In genomic region chr10:43348511-43349312, GRCh38 we compare ENCODE assay signal across 8 cellular contexts. TPM values are rescaled to one million over a fixed set of nuclear protein-coding genes. Genes with fewer than 3 reads are reported as not detected.
DNase-seq lines count a peak whose midpoint lies in the region; ATAC-seq, FAIRE-seq and TF ChIP-seq lines count a peak whose summit lies in the region.

No MANE protein-coding gene starts in this region.

- H2AFZ ChIP-seq in keratinocyte (ENCODE audit: control insufficient read depth, low read length) = peak overlapping the region; percentile 83

- ATAC-seq in GM18519 (IDR thresholded peaks at IDR 0.05; ENCODE audit: low FRiP score, unreplicated experiment) (peak; percentile 95), HG03039 (IDR thresholded peaks at IDR 0.05; ENCODE audit: unreplicated experiment) (peak; percentile 98)

- no peaks in the 10 kb centered on the region for H3K9me1 ChIP-seq in keratinocyte (ENCODE audit: control insufficient read depth, extremely low read depth, insufficient read depth, low read length)

- no peaks in the 10 kb centered on the region for H4K20me1 ChIP-seq in keratinocyte (ENCODE audit: control insufficient read depth, extremely low read depth, insufficient read depth, low read length)

- H3K9me3 ChIP-seq in keratinocyte (ENCODE audit: control insufficient read depth, low read depth, low read length) = no peaks in the 10 kb centered on the region

- CTCF ChIA-PET in AG04449 (lab: Yijun Ruan, JAX) = interaction anchor here (0.6 to 3.3 kb wide), 18 partner anchors 8 to 198 kb away, joined by 3 to 21 read pairs (median 4); no protein-coding TSS in a partner anchor

- peak overlapping the region; percentile 91 for H3K27ac ChIP-seq in VCaP
- no peak overlapping the region for H3K27ac ChIP-seq in keratinocyte (ENCODE audit: control insufficient read depth, insufficient read depth, low read length)

- peaks cover 20% of the 10 kb centered on the region for H3K4me1 ChIP-seq in keratinocyte (ENCODE audit: control insufficient read depth, extremely low read depth, insufficient read depth, low read length)

- H3K9ac ChIP-seq in keratinocyte (ENCODE audit: control insufficient read depth, extremely low read depth, insufficient read depth, low read length) = no peak overlapping the region

- DNase-seq in AG04449 (ENCODE audit: low read depth, low spot score) = no peak
- DNase-seq in NCI-H2081 treated with DMSO at 0.1 percent for 48 hours (lab: John Stamatoyannopoulos, UW) = peak; percentile 14
- DNase-seq in T47D (ENCODE audit: low read depth in 1 of 2, low spot score in 1 of 2) = peak; percentile 90 to 93
- DNase-seq in keratinocyte (ENCODE audit: low read depth, low spot score) = no peak
- peak; percentile 74 to 77 for DNase-seq in stimulated activated CD4-positive, alpha-beta T cell treated with anti-CD3 and anti-CD28 coated beads, Interleukin-1b, Interleukin-23, amount 100 ng/mL, for 4 hours (ENCODE audit: low read depth in 2 of 2)

- dilution Hi-C loops in keratinocyte (cut with MboI; ENCODE audit: extremely low pct_ligation_motif_present, low sequenced_read_pairs) = no loop called here

- TF ChIP-seq CTCF in AG04449 (IDR thresholded peaks at IDR 0.05; ENCODE audit: insufficient read depth, low read length, missing control alignments) (peak; percentile 96), VCaP (conservative IDR thresholded peaks at IDR 0.05) (peak; percentile 95), keratinocyte (optimal IDR thresholded peaks at IDR 0.05 in 1 of 3, IDR thresholded peaks at IDR 0.05 in 1 of 3, conservative IDR thresholded peaks at IDR 0.05 in 1 of 3; ENCODE audit: extremely low read depth in 1 of 3, insufficient read depth in 2 of 3, low read length in 3 of 3) (peak; percentile 98 to 99 (median 98))

- no peak overlapping the region for H3K4me3 ChIP-seq in AG04449 (ENCODE audit: low read depth, low read length)
- peak overlapping the region in 1 of 3 experiments; percentile 40 for H3K4me3 ChIP-seq in keratinocyte (ENCODE audit: control insufficient read depth in 2 of 3, extremely low read depth in 1 of 3, insufficient read depth in 2 of 3, low read depth in 1 of 3, low read length in 3 of 3)

- H3K27me3 ChIP-seq in keratinocyte (ENCODE audit: control insufficient read depth, extremely low read depth, insufficient read depth, low read length) = no peaks in the 10 kb centered on the region

- H3K4me2 ChIP-seq in keratinocyte (ENCODE audit: control insufficient read depth, extremely low read depth, insufficient read depth, low read depth, low read length) = peak overlapping the region; percentile 67

- no peaks in the 10 kb centered on the region for H3K36me3 ChIP-seq in keratinocyte (ENCODE audit: control insufficient read depth in 2 of 2, extremely low read depth in 1 of 2, insufficient read depth in 2 of 2, low read length in 2 of 2)

- POLR2A ChIA-PET in AG04449 (lab: Yijun Ruan, JAX) = no interaction called here

- FAIRE-seq in keratinocyte (lab: Jason Lieb, UNC) = peak; percentile 96

- H3K79me2 ChIP-seq in keratinocyte (ENCODE audit: control insufficient read depth, insufficient read depth, low read length) = no peaks in the 10 kb centered on the region

- in situ Hi-C loops in T47D (cut with HindIII; ENCODE audit: low pct_unique_long_range_greater_than_20kb, low sequenced_read_pairs) = no loop called here

RNA-seq across cellular contexts. Expression of gene FXYD4, which starts 22.7 kb away (rescaled TPM):
- polyA plus RNA-seq in keratinocyte = not detected in 3 replicates
- not detected for polyA plus RNA-seq in keratinocyte (2011; ENCODE audit: low read depth)
- not detected in 2 replicates for polyA plus RNA-seq in keratinocyte (2011; cell fraction: cytosol; rRNA removed)
- polyA plus RNA-seq in keratinocyte (2011; cell fraction: nucleus; rRNA removed) = not detected in 2 replicates
- polyA plus RNA-seq in keratinocyte (2012; ENCODE audit: low replicate concordance) = not detected in 2 replicates
- not detected in 3 replicates for polyA minus RNA-seq in keratinocyte
- polyA minus RNA-seq in keratinocyte (2011; cell fraction: cytosol; rRNA and poly(A)+ RNA removed) = not detected
- not detected in 2 replicates for polyA minus RNA-seq in keratinocyte (2011; cell fraction: nucleus; rRNA and poly(A)+ RNA removed)

Comparison
In these comparisons a context has a peak if more than half of its experiments do, and no peak if none do; other contexts are left out.
1. DNase-seq: peak in NCI-H2081 treated with DMSO at 0.1 percent for 48 hours (single experiment), T47D (2 of 2) and stimulated activated CD4-positive, alpha-beta T cell treated with anti-CD3 and anti-CD28 coated beads, Interleukin-1b, Interleukin-23, amount 100 ng/mL, for 4 hours (2 of 2); none in AG04449 (single experiment) and keratinocyte (single experiment).
2. Peak in every context shown above with its lines, with median percentiles within 50 percentile points of each other: CTCF ChIP-seq.